In genomic region chr9:91089405-91090131, GRCh38 we compare ENCODE assay signal across 8 cellular contexts.
DNase-seq lines count a peak whose midpoint lies in the region; ATAC-seq and TF ChIP-seq lines count a peak whose summit lies in the region.

No MANE protein-coding gene starts in this region.

- no peak for TF ChIP-seq CTCF in mesothelial cell of epicardium (IDR thresholded peaks at IDR 0.05; ENCODE audit: unreplicated experiment)

- no peaks in the 10 kb centered on the region for H3K27me3 Mint-ChIP-seq in memory B cell
- no peaks in the 10 kb centered on the region for H3K27me3 Mint-ChIP-seq in mesothelial cell of epicardium (ENCODE audit: low read depth)

- H3K9me3 Mint-ChIP-seq in memory B cell (peaks cover 7% of the 10 kb centered on the region), mesothelial cell of epicardium (peaks cover 15% of the 10 kb centered on the region)

- peak; percentile 22 for DNase-seq in SIG-M5 treated with dmso at 0.1 percent for 504 hours (lab: John Stamatoyannopoulos, UW; ENCODE audit: unreplicated experiment)
- no peak for DNase-seq in SIG-M5 (lab: John Stamatoyannopoulos, UW)
- DNase-seq in NCI-H2196 treated with DMSO at 0.1 percent for 48 hours (lab: John Stamatoyannopoulos, UW; ENCODE audit: unreplicated experiment) = peak; percentile 12
- peak; percentile 38 for DNase-seq in cerebellum (ENCODE audit: low spot score)
- peak in 1 of 2 donors; percentile 9 for DNase-seq in memory B cell (ENCODE audit: low spot score in 2 of 2)
- no peak for DNase-seq in mesothelial cell of epicardium (ENCODE audit: low spot score in 2 of 2, unreplicated experiment in 2 of 2)

- H3K36me3 Mint-ChIP-seq in memory B cell (peaks cover 5% of the 10 kb centered on the region), mesothelial cell of epicardium (peaks cover 7% of the 10 kb centered on the region)

- ATAC-seq in memory B cell (ENCODE audit: low read depth) = peak; percentile 53
- ATAC-seq in HG02970 (IDR thresholded peaks at IDR 0.05; ENCODE audit: low FRiP score, unreplicated experiment) = no peak
- ATAC-seq in HG02642 (IDR thresholded peaks at IDR 0.05; ENCODE audit: poor library complexity, unreplicated experiment) = no peak

- no peak overlapping the region for H3K4me3 Mint-ChIP-seq in memory B cell
- H3K4me3 Mint-ChIP-seq in mesothelial cell of epicardium = no peak overlapping the region

- H3K27ac Mint-ChIP-seq in memory B cell = no peak overlapping the region
- no peak overlapping the region for H3K27ac Mint-ChIP-seq in mesothelial cell of epicardium

- peaks cover 2% of the 10 kb centered on the region for H3K4me1 Mint-ChIP-seq in memory B cell
- H3K4me1 Mint-ChIP-seq in mesothelial cell of epicardium = no peaks in the 10 kb centered on the region

Comparison
In these comparisons a context has a peak if more than half of its experiments do, and no peak if none do; other contexts are left out.
1. DNase-seq: peak in SIG-M5 treated with dmso at 0.1 percent for 504 hours (single experiment), NCI-H2196 treated with DMSO at 0.1 percent for 48 hours (single experiment) and cerebellum (single experiment); none in SIG-M5 (single experiment) and mesothelial cell of epicardium (0 of 2).